In genomic region chr2:200212862-200213425, GRCh38 we compare ENCODE assay signal across 20 cellular contexts.
A peak's percentile ranks its signal among the peaks of the same experiment; 100 is the strongest.
DNase-seq lines count a peak whose midpoint lies in the region; ATAC-seq, FAIRE-seq and TF ChIP-seq lines count a peak whose summit lies in the region.
"Had no signal": no experiment of that assay in that cellular context is flagged by ENCODE, and none has a peak within 500 bp of the region (broad histone marks: within the 10 kb centered on the region; RNA-seq: fewer than 3 reads in every experiment).

No MANE protein-coding gene starts in this region.

- TF ChIP-seq POLR2A in HepG2 (IDR thresholded peaks at IDR 0.05; ENCODE audit: insufficient read depth in 1 of 2, low read depth in 2 of 2, low read length in 2 of 2): no peak
- TF ChIP-seq POLR2A in erythroblast (IDR thresholded peaks at IDR 0.05; ENCODE audit: low read length): no peak

- H3K36me3 ChIP-seq in liver (ENCODE audit: control insufficient read depth in 4 of 4, insufficient read depth in 3 of 4, low read depth in 1 of 4, low read length in 3 of 4): no peaks in the 10 kb centered on the region
- H3K36me3 ChIP-seq in HepG2 (replicated peaks in 1 of 2; ENCODE audit: control insufficient read depth in 1 of 2, insufficient read depth in 2 of 2, low read length in 2 of 2): no peaks in the 10 kb centered on the region
- H3K36me3 ChIP-seq: MG63 had no signal

- TF ChIP-seq EP300 in HepG2 (IDR thresholded peaks at IDR 0.05; ENCODE audit: low read depth in 2 of 2, low read length in 2 of 2) (no peak), HepG2 (CRISPR knock-in tag; IDR thresholded peaks at IDR 0.05; ENCODE audit: borderline replicate concordance) (no peak)

- H3K4me1 Mint-ChIP-seq in WTC11 (peaks cover 33% of the 10 kb centered on the region), nephron (peaks cover 49% of the 10 kb centered on the region)

- H3K9me3 Mint-ChIP-seq in WTC11 (peaks cover 7% of the 10 kb centered on the region), nephron (peaks cover 3% of the 10 kb centered on the region)

- no peaks in the 10 kb centered on the region for H3K9me3 ChIP-seq in liver (ENCODE audit: control insufficient read depth in 4 of 4, low read length in 3 of 4)
- H3K9me3 ChIP-seq in HepG2 (ENCODE audit: low read length): no peaks in the 10 kb centered on the region
- H3K9me3 ChIP-seq: MG63, SK-N-SH had no signal

- no peak overlapping the region for H2AFZ ChIP-seq in HepG2 (ENCODE audit: low read length)
- H2AFZ ChIP-seq: GM23248 had no signal

- H3K4me1 ChIP-seq in liver (ENCODE audit: control insufficient read depth in 4 of 4, insufficient read depth in 4 of 4, low read length in 3 of 4) (peaks cover 5 to 36% (median 28%) of the 10 kb centered on the region in 4 donors), HepG2 (ENCODE audit: insufficient read depth, low read length) (peaks cover 10% of the 10 kb centered on the region)

- H3K27ac Mint-ChIP-seq in WTC11 (peak overlapping the region; percentile 14), nephron (peak overlapping the region; percentile 8 to 61 (median 53))

- CTCF ChIA-PET in HepG2 (lab: Yijun Ruan, JAX; ENCODE audit: low intra/inter-chr PET ratio, low total read pairs) (no interaction called here), WTC11 (lab: Charles Lee) (no interaction called here)

- TF ChIP-seq CTCF in liver (IDR thresholded peaks at IDR 0.05; ENCODE audit: low read depth, low read length, missing input control): no peak
- TF ChIP-seq CTCF in HepG2 (CRISPR knock-in tag; IDR thresholded peaks at IDR 0.05): no peak
- no peak for TF ChIP-seq CTCF in WTC11 (IDR thresholded peaks at IDR 0.05)
- no peak for TF ChIP-seq CTCF in nephron (IDR thresholded peaks at IDR 0.05; ENCODE audit: unreplicated experiment in 3 of 3)

- H3K4me3 ChIP-seq in liver (ENCODE audit: low read depth in 1 of 3, low read length in 3 of 3) (no peak overlapping the region), HepG2 (replicated peaks in 1 of 3; ENCODE audit: insufficient read depth in 1 of 3, low read depth in 2 of 3, low read length in 3 of 3) (no peak overlapping the region)
- H3K4me3 ChIP-seq: GM23248, MG63 had no signal

- H3K4me2 ChIP-seq in HepG2 (ENCODE audit: low read depth, low read length): no peak overlapping the region
- H3K4me2 ChIP-seq: KMS-11, SK-N-SH had no signal

- BruUV-seq in HepG2 (replicated peaks; lab: Mats Ljungman, UMichigan): no TSS peak

- FAIRE-seq in HepG2 (lab: Jason Lieb, UNC): no peak
- FAIRE-seq: GM12891, GM18507 had no signal

- intact Hi-C loops in HepG2 (cut with micrococcal nuclease; ENCODE audit: unreplicated experiment): no loop called here
- intact Hi-C loops in Right ventricle myocardium superior (cut with DNase I): no loop called here

- no peaks in the 10 kb centered on the region for H4K20me1 ChIP-seq in HepG2 (ENCODE audit: insufficient read depth, low read length)

- H3K27ac ChIP-seq in liver (ENCODE audit: low read depth in 1 of 2, low read length in 2 of 2): no peak overlapping the region
- no peak overlapping the region for H3K27ac ChIP-seq in HepG2 (ENCODE audit: extremely low read length, insufficient read depth, low read length)
- H3K27ac ChIP-seq: GM23248, KMS-11 had no signal

- H3K27me3 Mint-ChIP-seq in WTC11 (ENCODE audit: low read depth) (no peaks in the 10 kb centered on the region), nephron (ENCODE audit: low read depth) (peaks cover 6% of the 10 kb centered on the region)

- H3K9ac ChIP-seq in liver (ENCODE audit: low read depth in 1 of 2, low read length in 2 of 2): no peak overlapping the region
- no peak overlapping the region for H3K9ac ChIP-seq in HepG2 (ENCODE audit: insufficient read depth, low read depth, low read length)
- H3K9ac ChIP-seq: GM23248, KMS-11, SK-N-SH had no signal

- H3K79me2 ChIP-seq in HepG2 (ENCODE audit: insufficient read depth, low read length): no peaks in the 10 kb centered on the region

- 55% methylated on average over 5 of the region's 5 CpGs for WGBS in liver
- 76% methylated on average over 5 of the region's 5 CpGs for WGBS in HepG2 (ENCODE audit: low lambda C conversion rate)

- ATAC-seq in HepG2 (no peak), WTC11 (peak; percentile 36; the same call in 1 of the 2 replicates), Right ventricle myocardium superior (ENCODE audit: poor library complexity) (no peak)
- ATAC-seq: Panc1 had no signal

- TF ChIP-seq RAD21 in liver (IDR thresholded peaks at IDR 0.05) (peak in 1 of 2 donors; percentile 14), HepG2 (CRISPR knock-in tag; IDR thresholded peaks at IDR 0.05) (no peak)

- DNase-seq in HepG2 (ENCODE audit: low spot score) (no peak), WTC11 (ENCODE audit: low spot score) (no peak), glomerular visceral epithelial cell (ENCODE audit: extremely low spot score) (no peak), erythroblast (lab: John Stamatoyannopoulos, UW) (no peak), AML-193 (lab: John Stamatoyannopoulos, UW) (no peak), Right ventricle myocardium superior (no peak)
- DNase-seq: C1 segment of cervical spinal cord, GF-D8, GM23248, MG63, NCI-H1105, NCI-H187 treated with DMSO at 0.1 percent for 48 hours, NCI-H510A, SK-N-SH had no signal

- in situ Hi-C loops in HepG2 (cut with HindIII; ENCODE audit: extremely low pct_ligation_motif_present, low pct_unique_long_range_greater_than_20kb): no loop called here

- H3K36me3 Mint-ChIP-seq in WTC11 (no peaks in the 10 kb centered on the region), nephron (ENCODE audit: low read depth) (no peaks in the 10 kb centered on the region)

- POLR2A ChIA-PET in HepG2 (lab: Yijun Ruan, JAX): interaction anchor here (1.1 to 1.8 kb wide), 2 partner anchors 12 to 93 kb away, joined by 3 to 4 read pairs; partner anchors contain the start of gene SPATS2L
- POLR2A ChIA-PET in WTC11 (lab: Charles Lee): no interaction called here

- H3K4me3 Mint-ChIP-seq in WTC11 (no peak overlapping the region), nephron (no peak overlapping the region)

- H3K27me3 ChIP-seq in liver (ENCODE audit: control insufficient read depth in 4 of 4, insufficient read depth in 4 of 4, low read length in 3 of 4) (no peaks in the 10 kb centered on the region), HepG2 (ENCODE audit: control insufficient read depth in 1 of 2, insufficient read depth in 2 of 2, low read length in 2 of 2) (no peaks in the 10 kb centered on the region)
- H3K27me3 ChIP-seq: MG63 had no signal

TF ChIP-seq in liver, 16 proteins besides CTCF, POLR2A, EP300 and RAD21 (continues in another document):
- TF ChIP-seq FOXA2 (IDR thresholded peaks at IDR 0.05) (no peak), ZBTB33 (IDR thresholded peaks at IDR 0.05) (no peak), RXRA (IDR thresholded peaks at IDR 0.05) (peak in 1 of 2 donors; percentile 11), NR2F2 (IDR thresholded peaks at IDR 0.05) (no peak)

TF ChIP-seq in HepG2, 621 proteins besides CTCF, POLR2A, EP300 and RAD21 (continues in another document):
- TF ChIP-seq FOXC1 (CRISPR knock-in tag; IDR thresholded peaks at IDR 0.05; ENCODE audit: borderline replicate concordance) (no peak), RXRB (CRISPR knock-in tag; IDR thresholded peaks at IDR 0.05; ENCODE audit: borderline replicate concordance) (no peak), ZZZ3 (CRISPR knock-in tag; IDR thresholded peaks at IDR 0.05; ENCODE audit: borderline replicate concordance) (no peak), HMGXB4 (CRISPR knock-in tag; IDR thresholded peaks at IDR 0.05; ENCODE audit: borderline replicate concordance in 1 of 2, low read depth in 1 of 2) (no peak), ZKSCAN5 (CRISPR knock-in tag; IDR thresholded peaks at IDR 0.05) (no peak)

TF ChIP-seq in WTC11, 78 proteins besides CTCF, POLR2A, EP300 and RAD21 (continues in another document):
- TF ChIP-seq HMGXB4 (CRISPR knock-in tag; IDR thresholded peaks at IDR 0.05) (no peak), NFE2L1 (CRISPR knock-in tag; IDR thresholded peaks at IDR 0.05) (no peak), ZNF232 (CRISPR knock-in tag; IDR thresholded peaks at IDR 0.05) (no peak), ZNF512 (CRISPR knock-in tag; IDR thresholded peaks at IDR 0.05; ENCODE audit: borderline replicate concordance) (no peak), NR2C2 (CRISPR knock-in tag; IDR thresholded peaks at IDR 0.05) (no peak), MXD4 (CRISPR knock-in tag; IDR thresholded peaks at IDR 0.05; ENCODE audit: borderline replicate concordance) (no peak)
